8 cellular contexts compared by ENCODE assay signal in genomic region chr14:24443053-24443683, GRCh38. TPM values are rescaled to one million over a fixed set of nuclear protein-coding genes. Genes with fewer than 3 reads are reported as not detected.
A peak's percentile ranks its signal among the peaks of the same experiment; 100 is the strongest.
DNase-seq lines count a peak whose midpoint lies in the region; ATAC-seq and TF ChIP-seq lines count a peak whose summit lies in the region.

No MANE protein-coding gene starts in this region.

- H3K4me3 Mint-ChIP-seq in IgD-negative memory B cell = peak overlapping the region; percentile 95 to 98 (median 98)

- H3K27ac ChIP-seq in caudate nucleus (ENCODE audit: low read depth, low read length) = peak overlapping the region; percentile 75
- peak overlapping the region; percentile 99 for H3K27ac ChIP-seq in muscle layer of duodenum (ENCODE audit: low read length)

- peak overlapping the region; percentile 93 to 99 (median 95) for H3K27ac Mint-ChIP-seq in IgD-negative memory B cell

- peak overlapping the region; percentile 98 for H3K4me3 ChIP-seq in AG04449 (ENCODE audit: low read depth, low read length)
- peak overlapping the region; percentile 71 to 88 for H3K4me3 ChIP-seq in muscle layer of duodenum (ENCODE audit: low read depth in 1 of 2, low read length in 2 of 2)

- H3K27me3 ChIP-seq in muscle layer of duodenum (ENCODE audit: low read depth, low read length) = no peaks in the 10 kb centered on the region

- no peak for TF ChIP-seq CTCF in AG04449 (IDR thresholded peaks at IDR 0.05; ENCODE audit: insufficient read depth, low read length, missing control alignments)

- H3K9me3 Mint-ChIP-seq in IgD-negative memory B cell = peaks cover 0 to 1% (median 0%) of the 10 kb centered on the region in 3 donors

- CTCF ChIA-PET in AG04449 (lab: Yijun Ruan, JAX) = interaction anchor here (1.1 to 33.5 kb wide), 4 partner anchors 11 to 138 kb away, joined by 4 to 1633 read pairs (median 226); partner anchors contain the start of genes ADCY4, CBLN3, CIDEB and DHRS1

- ATAC-seq in GM21576 (IDR thresholded peaks at IDR 0.05; ENCODE audit: unreplicated experiment) = no peak

- peaks cover 10 to 28% (median 22%) of the 10 kb centered on the region in 3 donors for H3K4me1 Mint-ChIP-seq in IgD-negative memory B cell

- POLR2A ChIA-PET in AG04449 (lab: Yijun Ruan, JAX) = interaction anchor here (2.5 kb wide), 1 partner anchor 12 kb away, joined by 25 read pairs; the partner anchor contains the start of gene KHNYN

- DNase-seq in AG04449 (ENCODE audit: low read depth, low spot score) (no peak), caudate nucleus (lab: John Stamatoyannopoulos, UW) (no peak), occipital lobe (lab: John Stamatoyannopoulos, UW) (no peak), NCI-H524 treated with DMSO at 0.1 percent for 48 hours (lab: John Stamatoyannopoulos, UW) (no peak)
- no peak for DNase-seq in stimulated activated CD4-positive, alpha-beta T cell treated with anti-CD3 and anti-CD28 coated beads, Interleukin-4, amount 100 ng/mL, for 4 hours

- peaks cover 8 to 26% of the 10 kb centered on the region in 2 donors for H3K4me1 ChIP-seq in muscle layer of duodenum (ENCODE audit: control insufficient read depth in 1 of 2, insufficient read depth in 2 of 2, low read length in 2 of 2)

- H3K36me3 Mint-ChIP-seq in IgD-negative memory B cell = peaks cover 5% of the 10 kb centered on the region

- no peaks in the 10 kb centered on the region for H3K27me3 Mint-ChIP-seq in IgD-negative memory B cell

- H3K36me3 ChIP-seq in muscle layer of duodenum (ENCODE audit: control insufficient read depth in 1 of 2, insufficient read depth in 2 of 2, low read length in 2 of 2) = peaks cover 29 to 30% of the 10 kb centered on the region in 2 donors

- no peaks in the 10 kb centered on the region for H3K9me3 ChIP-seq in muscle layer of duodenum (ENCODE audit: control insufficient read depth in 1 of 2, low read length in 2 of 2)

RNA-seq across cellular contexts. Expression of gene SDR39U1, which starts 0.6 kb away (rescaled TPM):
- 94.0 TPM for polyA plus RNA-seq in IgD-negative memory B cell
- total RNA-seq in occipital lobe = 17.0 TPM

RNA-seq across cellular contexts. Expression of gene KHNYN, which starts 13.4 kb away (rescaled TPM):
- 26.5 TPM for polyA plus RNA-seq in IgD-negative memory B cell
- total RNA-seq in occipital lobe = 16.7 TPM

RNA-seq across cellular contexts. Expression of gene CBLN3, which starts 13.7 kb away (rescaled TPM):
- polyA plus RNA-seq in IgD-negative memory B cell = 2.9 TPM
- 0.47 TPM for total RNA-seq in occipital lobe

RNA-seq across cellular contexts. Expression of gene NYNRIN, which starts 44.4 kb away (rescaled TPM):
- not detected for polyA plus RNA-seq in IgD-negative memory B cell
- 15.0 TPM for total RNA-seq in occipital lobe
